In the genomic region with DNA sequence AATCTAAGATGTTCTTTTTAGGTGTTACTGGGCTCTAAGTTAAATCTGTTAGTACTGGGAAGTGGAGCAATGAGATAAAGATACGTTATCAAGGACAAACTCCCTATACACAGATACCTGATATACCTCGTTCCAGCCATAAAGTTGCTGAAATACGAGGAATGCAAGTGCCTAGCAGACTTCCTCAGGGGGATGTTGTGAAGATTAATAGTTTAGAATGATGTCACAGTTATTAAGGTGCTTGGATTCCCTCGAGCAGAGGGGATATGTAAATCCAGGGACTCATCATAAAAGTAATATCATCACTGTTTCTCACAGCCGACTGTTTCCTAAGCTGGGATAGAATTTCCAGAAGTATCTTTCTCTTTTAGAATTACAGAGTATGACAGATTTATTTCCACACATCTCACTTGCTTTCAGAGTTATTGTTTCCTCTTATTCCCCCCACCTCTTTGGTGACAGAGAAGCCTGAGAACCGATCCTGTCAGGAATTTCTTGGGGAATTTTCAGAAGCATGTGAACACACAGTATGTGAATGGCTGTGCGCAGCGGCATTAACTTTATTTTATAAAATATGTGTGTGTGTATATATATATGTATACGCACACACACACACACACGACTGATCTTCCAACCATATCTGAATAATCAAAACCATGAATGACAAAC, we compare ENCODE assay signal across 23 cellular contexts.
"Had no signal": no experiment of that assay in that cellular context is flagged by ENCODE, and none has a peak within 500 bp of the region (broad histone marks: within the 10 kb centered on the region; RNA-seq: fewer than 3 reads in every experiment).

No MANE protein-coding gene starts in this region.

- DNase-seq: activated CD4-positive, alpha-beta T cell treated with anti-CD3 and anti-CD28 coated beads for 4 hours; activated CD8-positive, alpha-beta memory T cell treated with anti-CD3 and anti-CD28 coated beads, Interleukin-2, amount 50 U/mL, for 4 hours; activated CD8-positive, alpha-beta T cell treated with anti-CD3 and anti-CD28 coated beads for 36 hours; activated effector memory CD4-positive, alpha-beta T cell treated with anti-CD3 and anti-CD28 coated beads, Interleukin-2, amount 50 U/mL, for 16 hours; activated naive CD4-positive, alpha-beta T cell treated with Interleukin-2 at 50 U/mL for 16 hours; amygdala; IMR-90; Kasumi-1; KBM-7; NCI-H1105 treated with DMSO at 0.1 percent for 48 hours; NCI-H1436 treated with DMSO at 0.1 percent for 48 hours; NCI-H187; NCI-H2081; NCI-H2171; NCI-H2227 treated with DMSO at 0.1 percent for 48 hours; NCI-H526 treated with DMSO at 0.1 percent for 48 hours; NCI-H82; T-cell; T-helper 2 cell had no signal

- H3K27ac ChIP-seq: SK-N-MC had no signal

- H3K27ac Mint-ChIP-seq: activated CD8-positive, alpha-beta T cell treated with anti-CD3 and anti-CD28 coated beads for 36 hours; activated naive CD4-positive, alpha-beta T cell treated with anti-CD3 and anti-CD28 coated beads, Interleukin-2, amount 50 U/mL, for 72 hours; activated T-helper 1 cell treated with anti-CD3 and anti-CD28 coated beads, Interleukin-12 subunit alpha, Interleukin-12 subunit beta, Interleukin-2, Interleukin-4 antibody, amounts not matched to agents 30 ng/mL and 10 ng/mL and 1 ng/mL, durations not matched to agents 14 hours and 24 hours and 36 hours; T-cell had no signal

- H3K9me3 Mint-ChIP-seq: activated CD8-positive, alpha-beta T cell treated with anti-CD3 and anti-CD28 coated beads for 36 hours; activated naive CD4-positive, alpha-beta T cell treated with anti-CD3 and anti-CD28 coated beads, Interleukin-2, amount 50 U/mL, for 72 hours; activated T-helper 1 cell treated with anti-CD3 and anti-CD28 coated beads, Interleukin-12 subunit alpha, Interleukin-12 subunit beta, Interleukin-2, Interleukin-4 antibody, amounts not matched to agents 30 ng/mL and 10 ng/mL and 1 ng/mL, durations not matched to agents 14 hours and 24 hours and 36 hours had no signal

- H3K36me3 Mint-ChIP-seq: activated naive CD4-positive, alpha-beta T cell treated with anti-CD3 and anti-CD28 coated beads, Interleukin-2, amount 50 U/mL, for 72 hours; T-cell had no signal

- H3K4me3 Mint-ChIP-seq: activated CD8-positive, alpha-beta T cell treated with anti-CD3 and anti-CD28 coated beads for 36 hours; activated T-helper 1 cell treated with anti-CD3 and anti-CD28 coated beads, Interleukin-12 subunit alpha, Interleukin-12 subunit beta, Interleukin-2, Interleukin-4 antibody, amounts not matched to agents 30 ng/mL and 10 ng/mL and 1 ng/mL, durations not matched to agents 14 hours and 24 hours and 36 hours; T-cell had no signal

- H3K4me3 ChIP-seq: SK-N-MC had no signal

- ATAC-seq: activated CD4-positive, CD25-positive, alpha-beta regulatory T cell treated with anti-CD3 and anti-CD28 coated beads, Interleukin-2, amount 50 U/mL, for 24 hours; activated CD8-positive, alpha-beta T cell treated with anti-CD3 and anti-CD28 coated beads for 36 hours; activated naive CD4-positive, alpha-beta T cell treated with anti-CD3 and anti-CD28 coated beads, Interleukin-2, amount 50 U/mL, for 72 hours; T-cell had no signal
